1 cellular context compared by ENCODE assay signal in the genomic region with DNA sequence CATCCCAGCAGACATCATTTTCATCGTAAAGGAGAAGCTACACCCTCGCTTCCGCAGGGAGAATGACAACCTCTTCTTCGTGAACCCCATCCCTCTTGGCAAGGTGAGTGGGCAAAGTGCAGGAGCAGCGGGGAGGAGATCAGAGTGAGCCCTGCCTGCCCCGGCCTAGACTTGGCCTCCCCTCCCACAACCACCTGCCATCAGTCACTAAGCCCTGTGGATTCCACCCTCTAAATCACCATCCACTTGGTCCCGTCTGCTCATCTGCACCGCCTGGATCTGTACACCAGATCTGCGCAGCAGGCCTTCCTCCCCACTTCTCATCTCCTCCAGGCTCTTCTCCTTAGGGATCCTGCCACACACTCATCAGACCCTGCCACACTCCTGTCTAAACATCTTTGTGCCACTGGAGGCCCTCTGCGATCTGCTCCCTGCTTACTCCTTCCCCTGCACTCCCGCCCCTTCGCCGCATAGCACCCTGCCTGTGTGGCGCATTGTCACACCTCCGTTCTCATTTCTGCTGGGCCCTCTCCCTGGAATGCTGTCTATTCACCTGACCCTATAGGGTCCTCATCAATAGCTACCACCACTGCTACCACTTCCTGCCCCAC.
TF ChIP-seq lines count a peak whose summit lies in the region.

No MANE protein-coding gene starts in this region.

TF ChIP-seq in HEK293, 187 proteins besides CTCF, POLR2A, EP300 and RAD21:
- TF ChIP-seq ZNF600 (tag by site-specific recombination; IDR thresholded peaks at IDR 0.05), result peak; percentile 85
- TF ChIP-seq SCRT1 (tag by site-specific recombination; IDR thresholded peaks at IDR 0.05; ENCODE audit: borderline replicate concordance), result no peak
- TF ChIP-seq ZNF202 (tag by site-specific recombination; IDR thresholded peaks at IDR 0.05; ENCODE audit: borderline replicate concordance), result no peak
- TF ChIP-seq ZBTB17 (tag by site-specific recombination; IDR thresholded peaks at IDR 0.05), result peak; percentile 44; the same call in 1 of the 2 replicates
- TF ChIP-seq ZNF785 (tag by site-specific recombination; IDR thresholded peaks at IDR 0.05), result no peak
- no peak for TF ChIP-seq KLF1 (tag by site-specific recombination; IDR thresholded peaks at IDR 0.05)
